ENCODE assay signal across 8 cellular contexts in the genomic region with DNA sequence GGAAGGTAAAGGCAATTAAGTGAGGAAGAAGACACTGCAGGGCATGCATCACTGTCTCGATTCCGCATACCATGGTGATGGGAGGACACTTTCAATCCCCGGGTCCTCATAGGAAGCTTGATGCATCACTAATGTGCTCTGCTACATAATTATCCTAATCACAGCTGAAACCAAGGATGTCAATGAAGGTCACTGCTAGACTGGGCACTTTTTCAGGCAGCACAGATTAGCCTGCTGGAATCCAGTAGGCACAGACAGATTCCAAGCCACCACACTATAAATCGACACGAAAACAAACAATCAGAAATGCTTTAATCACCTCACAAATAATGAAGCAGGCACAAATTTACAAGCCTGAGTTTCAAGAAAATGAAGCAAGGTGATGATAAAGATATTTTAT.
"Had no signal": no experiment of that assay in that cellular context is flagged by ENCODE, and none has a peak within 500 bp of the region (broad histone marks: within the 10 kb centered on the region; RNA-seq: fewer than 3 reads in every experiment).

No MANE protein-coding gene starts in this region.

- FAIRE-seq: HepG2 had no signal

- ATAC-seq: HCT116, HepG2 had no signal

- H3K27ac ChIP-seq: GM23248, HL-60 had no signal

- H3K4me1 ChIP-seq: HAP-1 had no signal

- H3K9me3 ChIP-seq: HAP-1 had no signal

- DNase-seq: GM23248, GOT3, H7, HFFc6 had no signal

- H3K36me3 ChIP-seq: HAP-1 had no signal

- H3K4me3 ChIP-seq: GM23248, HAP-1 had no signal
